ENCODE assay signal across 7 cellular contexts in genomic region chr1:46826892-46827291, GRCh38. TPM values are rescaled to one million over a fixed set of nuclear protein-coding genes. Genes with fewer than 3 reads are reported as not detected.
"Had no signal": no experiment of that assay in that cellular context is flagged by ENCODE, and none has a peak within 500 bp of the region (broad histone marks: within the 10 kb centered on the region; RNA-seq: fewer than 3 reads in every experiment).

No MANE protein-coding gene starts in this region.

RNA-seq across cellular contexts. Expression of gene CYP4B1, which starts 28.0 kb away (rescaled TPM):
- total RNA-seq: GM23248, GM23338, H1, H4, H7, H9, HFFc6 had no signal
- polyA plus RNA-seq: GM23248, GM23338 had no signal
